In genomic region chr3:11250902-11251806, GRCh38 we compare ENCODE assay signal across 13 cellular contexts. TPM values are rescaled to one million over a fixed set of nuclear protein-coding genes. Genes with fewer than 3 reads are reported as not detected.
A peak's percentile ranks its signal among the peaks of the same experiment; 100 is the strongest.
DNase-seq lines count a peak whose midpoint lies in the region; ATAC-seq and TF ChIP-seq lines count a peak whose summit lies in the region.
"Had no signal": no experiment of that assay in that cellular context is flagged by ENCODE, and none has a peak within 500 bp of the region (broad histone marks: within the 10 kb centered on the region; RNA-seq: fewer than 3 reads in every experiment).

No MANE protein-coding gene starts in this region.

- no peaks in the 10 kb centered on the region for H3K36me3 ChIP-seq in CD8-positive, alpha-beta memory T cell (ENCODE audit: insufficient read depth, low read length)
- H3K36me3 ChIP-seq in hepatocyte (replicated peaks; ENCODE audit: insufficient read depth, low read depth) = no peaks in the 10 kb centered on the region
- H3K36me3 ChIP-seq: left ventricle myocardium inferior, ovary had no signal

- peak; percentile 48 for ATAC-seq in CD4-positive, alpha-beta T cell (ENCODE audit: poor library complexity)
- no peak for ATAC-seq in HG02973 (IDR thresholded peaks at IDR 0.05; ENCODE audit: unreplicated experiment)
- no peak for ATAC-seq in HG03108 (IDR thresholded peaks at IDR 0.05; ENCODE audit: unreplicated experiment)

- no peaks in the 10 kb centered on the region for H3K27me3 ChIP-seq in CD4-positive, alpha-beta T cell (ENCODE audit: control insufficient read depth, insufficient read depth, low read length)
- H3K27me3 ChIP-seq in CD8-positive, alpha-beta memory T cell (ENCODE audit: insufficient read depth, low read length, poor library complexity, severe bottlenecking) = no peaks in the 10 kb centered on the region
- H3K27me3 ChIP-seq in hepatocyte = no peaks in the 10 kb centered on the region
- H3K27me3 ChIP-seq: ovary had no signal

- no peaks in the 10 kb centered on the region for H4K20me1 ChIP-seq in hepatocyte (ENCODE audit: insufficient read depth, poor library complexity, severe bottlenecking)

- peak overlapping the region; percentile 3 for H3K27ac ChIP-seq in CD4-positive, alpha-beta T cell (ENCODE audit: low read depth, low read length)
- no peak overlapping the region for H3K27ac ChIP-seq in CD8-positive, alpha-beta memory T cell (ENCODE audit: low read depth, low read length)
- peak overlapping the region; percentile 43 for H3K27ac ChIP-seq in hepatocyte
- H3K27ac ChIP-seq: left ventricle myocardium inferior, ovary had no signal

- H2AFZ ChIP-seq in hepatocyte = no peak overlapping the region

- DNase-seq in CD4-positive, alpha-beta T cell = no peak
- DNase-seq in CD8-positive, alpha-beta memory T cell = no peak
- DNase-seq in activated T-helper 2 cell treated with anti-CD3 and anti-CD28 coated beads, Interferon-gamma antibody, Interleukin-2, Interleukin-4, amounts not matched to agents 10 μg/mL and 5 μg/mL and 100 μg/mL, durations not matched to agents 14 hours and 24 hours and 36 hours (ENCODE audit: low spot score) = no peak
- DNase-seq in hepatocyte (ENCODE audit: low spot score) (no peak), COLO668 (lab: John Stamatoyannopoulos, UW; ENCODE audit: unreplicated experiment) (no peak)
- DNase-seq: left ventricle myocardium inferior; NCI-H1694 treated with DMSO at 0.1 percent for 48 hours; ovary; SHP77 treated with DMSO at 0.1 percent for 48 hours; stimulated activated CD4-positive, alpha-beta T cell treated with anti-CD3 and anti-CD28 coated beads, Interleukin-2, amount 100 ng/mL, for 48 hours; T1000 had no signal

- no peak overlapping the region for H3K4me3 ChIP-seq in CD8-positive, alpha-beta memory T cell (ENCODE audit: low read length)
- no peak overlapping the region for H3K4me3 ChIP-seq in hepatocyte
- H3K4me3 ChIP-seq: left ventricle myocardium inferior, ovary had no signal

- no peak for TF ChIP-seq CTCF in CD4-positive, alpha-beta T cell (IDR thresholded peaks at IDR 0.05)
- TF ChIP-seq CTCF in hepatocyte (IDR thresholded peaks at IDR 0.05; ENCODE audit: poor library complexity) = no peak

- H3K9me2 ChIP-seq in hepatocyte (replicated peaks; ENCODE audit: insufficient read depth) = no peaks in the 10 kb centered on the region

- peaks cover 7% of the 10 kb centered on the region for H3K4me1 ChIP-seq in CD8-positive, alpha-beta memory T cell (ENCODE audit: insufficient read depth, low read length)
- H3K4me1 ChIP-seq in hepatocyte (ENCODE audit: insufficient read depth) = no peaks in the 10 kb centered on the region
- H3K4me1 ChIP-seq: left ventricle myocardium inferior had no signal

- peak overlapping the region; percentile 1 for H3K4me3 Mint-ChIP-seq in CD4-positive, alpha-beta T cell
- peak overlapping the region in 2 of 7 donors; percentile 30 to 57 for H3K4me3 Mint-ChIP-seq in CD8-positive, alpha-beta memory T cell
- H3K4me3 Mint-ChIP-seq in activated T-helper 2 cell treated with anti-CD3 and anti-CD28 coated beads, Interferon-gamma antibody, Interleukin-2, Interleukin-4, amounts not matched to agents 10 μg/mL and 5 μg/mL and 100 μg/mL, durations not matched to agents 14 hours and 24 hours and 36 hours (ENCODE audit: low read depth) = peak overlapping the region; percentile 64

- H3K4me1 Mint-ChIP-seq in CD4-positive, alpha-beta T cell (ENCODE audit: low read depth) = peaks cover 14% of the 10 kb centered on the region
- H3K4me1 Mint-ChIP-seq in CD8-positive, alpha-beta memory T cell = peaks cover 0 to 14% (median 10%) of the 10 kb centered on the region in 3 donors
- H3K4me1 Mint-ChIP-seq in activated T-helper 2 cell treated with anti-CD3 and anti-CD28 coated beads, Interferon-gamma antibody, Interleukin-2, Interleukin-4, amounts not matched to agents 10 μg/mL and 5 μg/mL and 100 μg/mL, durations not matched to agents 14 hours and 24 hours and 36 hours (ENCODE audit: low read depth) = peaks cover 19% of the 10 kb centered on the region

- no peaks in the 10 kb centered on the region for H3K9me3 Mint-ChIP-seq in CD4-positive, alpha-beta T cell
- no peaks in the 10 kb centered on the region for H3K9me3 Mint-ChIP-seq in CD8-positive, alpha-beta memory T cell
- H3K9me3 Mint-ChIP-seq in activated T-helper 2 cell treated with anti-CD3 and anti-CD28 coated beads, Interferon-gamma antibody, Interleukin-2, Interleukin-4, amounts not matched to agents 10 μg/mL and 5 μg/mL and 100 μg/mL, durations not matched to agents 14 hours and 24 hours and 36 hours = peaks cover 17% of the 10 kb centered on the region

- 70% methylated on average over 10 of the region's 10 CpGs for WGBS in hepatocyte (ENCODE audit: low lambda C conversion rate, missing lambda C conversion rate)

- peak overlapping the region; percentile 74 for H3K27ac Mint-ChIP-seq in CD4-positive, alpha-beta T cell
- H3K27ac Mint-ChIP-seq in CD8-positive, alpha-beta memory T cell = peak overlapping the region in 6 of 8 donors; percentile 30 to 76 (median 65)
- peak overlapping the region; percentile 81 for H3K27ac Mint-ChIP-seq in activated T-helper 2 cell treated with anti-CD3 and anti-CD28 coated beads, Interferon-gamma antibody, Interleukin-2, Interleukin-4, amounts not matched to agents 10 μg/mL and 5 μg/mL and 100 μg/mL, durations not matched to agents 14 hours and 24 hours and 36 hours

- no peak overlapping the region for H3K4me2 ChIP-seq in hepatocyte

- POLR2A ChIA-PET in CD4-positive, alpha-beta T cell (lab: Charles Lee) = interaction anchor here (1.2 kb wide), 1 partner anchor 21 kb away, joined by 4 read pairs; the partner anchor contains the start of gene ATG7
- POLR2A ChIA-PET in CD8-positive, alpha-beta memory T cell (lab: Charles Lee) = no interaction called here

- CTCF ChIA-PET in CD4-positive, alpha-beta T cell (lab: Charles Lee) = no interaction called here
- CTCF ChIA-PET in CD8-positive, alpha-beta memory T cell (lab: Charles Lee) = no interaction called here

- H3K27me3 Mint-ChIP-seq in CD4-positive, alpha-beta T cell = peaks cover 9% of the 10 kb centered on the region
- H3K27me3 Mint-ChIP-seq in CD8-positive, alpha-beta memory T cell = peaks cover 3 to 20% of the 10 kb centered on the region in 2 donors
- no peaks in the 10 kb centered on the region for H3K27me3 Mint-ChIP-seq in activated T-helper 2 cell treated with anti-CD3 and anti-CD28 coated beads, Interferon-gamma antibody, Interleukin-2, Interleukin-4, amounts not matched to agents 10 μg/mL and 5 μg/mL and 100 μg/mL, durations not matched to agents 14 hours and 24 hours and 36 hours (ENCODE audit: low read depth)

- H3K36me3 Mint-ChIP-seq in CD4-positive, alpha-beta T cell (ENCODE audit: low read depth) = no peaks in the 10 kb centered on the region
- H3K36me3 Mint-ChIP-seq in CD8-positive, alpha-beta memory T cell = peaks cover 0 to 3% (median 0%) of the 10 kb centered on the region in 3 donors
- H3K36me3 Mint-ChIP-seq in activated T-helper 2 cell treated with anti-CD3 and anti-CD28 coated beads, Interferon-gamma antibody, Interleukin-2, Interleukin-4, amounts not matched to agents 10 μg/mL and 5 μg/mL and 100 μg/mL, durations not matched to agents 14 hours and 24 hours and 36 hours (ENCODE audit: low read depth) = peaks cover 20% of the 10 kb centered on the region

- H3K79me2 ChIP-seq in hepatocyte = no peaks in the 10 kb centered on the region

- H3K9me3 ChIP-seq in CD4-positive, alpha-beta T cell (ENCODE audit: control insufficient read depth, low read length) = no peaks in the 10 kb centered on the region
- H3K9me3 ChIP-seq in CD8-positive, alpha-beta memory T cell (ENCODE audit: low read length) = no peaks in the 10 kb centered on the region
- no peaks in the 10 kb centered on the region for H3K9me3 ChIP-seq in hepatocyte (ENCODE audit: low read depth)
- H3K9me3 ChIP-seq: left ventricle myocardium inferior, ovary had no signal

- intact Hi-C loops in CD4-positive, alpha-beta T cell (cut with DNase I, micrococcal nuclease) = no loop called here
- intact Hi-C loops in activated T-helper 2 cell treated with anti-CD3 and anti-CD28 coated beads, Interferon-gamma antibody, Interleukin-2, Interleukin-4, amounts not matched to agents 10 μg/mL and 5 μg/mL and 100 μg/mL, durations not matched to agents 14 hours and 24 hours and 36 hours (cut with micrococcal nuclease) = loop anchor here (1.0 kb wide), 1 partner anchor 13 kb away; no protein-coding TSS in a partner anchor

RNA-seq across cellular contexts. Expression of gene ATG7, which starts 21.0 kb away (rescaled TPM):
- total RNA-seq in CD4-positive, alpha-beta T cell = 10 to 100 TPM; 21.4 to 25.7 TPM
- total RNA-seq in CD8-positive, alpha-beta memory T cell = 10 to 100 TPM; 28.0 to 28.2 TPM
- 13.8 TPM for polyA plus RNA-seq in CD8-positive, alpha-beta memory T cell
- total RNA-seq in activated T-helper 2 cell treated with anti-CD3 and anti-CD28 coated beads, Interferon-gamma antibody, Interleukin-2, Interleukin-4, amounts not matched to agents 10 μg/mL and 5 μg/mL and 100 μg/mL, durations not matched to agents 14 hours and 24 hours and 36 hours = 44.1 and 45.2 TPM in 2 replicates
- total RNA-seq in hepatocyte = 20.8 and 38.6 TPM in 2 replicates
- 18.4 and 29.0 TPM in 2 replicates for polyA plus RNA-seq in hepatocyte
